Comparison of ENCODE assay signal across 1 cellular context in the genomic region with DNA sequence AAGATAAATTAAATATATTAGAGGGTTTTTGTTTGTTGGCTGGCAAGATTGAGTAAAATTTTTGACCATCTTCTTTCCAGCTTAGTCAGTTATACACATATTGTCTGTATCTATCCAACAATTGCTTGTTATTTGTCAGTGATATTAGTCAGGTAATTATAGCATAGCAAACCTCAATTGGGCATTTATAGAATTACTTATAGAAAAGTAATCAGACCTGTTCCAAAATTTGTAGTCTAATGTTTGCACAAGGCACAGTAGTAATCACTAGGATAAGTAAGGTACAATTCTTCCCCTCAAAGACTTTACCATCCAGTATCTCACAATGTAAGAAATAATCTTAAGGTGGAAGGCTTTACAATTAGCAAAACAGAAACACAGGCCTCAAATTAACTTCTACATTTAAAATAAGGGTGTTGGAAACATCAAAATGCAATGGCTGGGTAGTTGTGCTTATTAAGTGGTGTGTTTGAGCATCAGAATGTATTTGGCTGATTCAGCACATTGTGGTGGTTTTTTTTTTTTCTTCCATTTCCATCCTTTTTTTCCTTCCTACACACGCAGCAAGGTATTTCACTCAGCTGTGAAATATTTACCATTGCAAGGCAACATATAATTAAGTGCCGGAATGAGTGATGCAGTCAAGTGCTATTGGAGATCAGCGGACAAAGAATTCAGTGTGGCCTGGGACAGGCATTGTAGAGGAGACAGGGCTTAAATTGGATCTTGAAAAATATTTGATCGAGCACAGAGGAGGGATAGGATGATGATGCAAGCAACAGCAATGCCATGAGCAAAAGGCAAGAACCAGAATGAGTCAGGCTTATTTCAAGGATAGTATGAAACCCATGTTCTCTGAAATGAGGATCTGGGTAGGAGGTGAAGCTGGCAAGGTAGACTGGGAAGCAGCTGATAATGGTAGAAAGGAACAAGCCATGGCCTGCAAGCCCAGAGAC.
TF ChIP-seq lines count a peak whose summit lies in the region.

No MANE protein-coding gene starts in this region.

TF ChIP-seq in IMR-90, 13 proteins besides CTCF, POLR2A, EP300 and RAD21:
- TF ChIP-seq MXI1 (IDR thresholded peaks at IDR 0.05; ENCODE audit: borderline replicate concordance, low read depth, low read length), result no peak
- TF ChIP-seq BHLHE40 (IDR thresholded peaks at IDR 0.05; ENCODE audit: low read depth, low read length), result no peak
- no peak for TF ChIP-seq MAZ (IDR thresholded peaks at IDR 0.05; ENCODE audit: borderline replicate concordance, low read depth, low read length)
- peak; percentile 98 for TF ChIP-seq MAFK (IDR thresholded peaks at IDR 0.05; ENCODE audit: low read depth, low read length)
- TF ChIP-seq FOS (IDR thresholded peaks at IDR 0.05; ENCODE audit: low read depth, low read length), result no peak
- TF ChIP-seq, protein P1, sequence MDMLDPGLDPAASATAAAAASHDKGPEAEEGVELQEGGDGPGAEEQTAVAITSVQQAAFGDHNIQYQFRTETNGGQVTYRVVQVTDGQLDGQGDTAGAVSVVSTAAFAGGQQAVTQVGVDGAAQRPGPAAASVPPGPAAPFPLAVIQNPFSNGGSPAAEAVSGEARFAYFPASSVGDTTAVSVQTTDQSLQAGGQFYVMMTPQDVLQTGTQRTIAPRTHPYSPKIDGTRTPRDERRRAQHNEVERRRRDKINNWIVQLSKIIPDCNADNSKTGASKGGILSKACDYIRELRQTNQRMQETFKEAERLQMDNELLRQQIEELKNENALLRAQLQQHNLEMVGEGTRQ (IDR thresholded peaks at IDR 0.05; ENCODE audit: low read depth, low read length), result no peak
- no peak for TF ChIP-seq CHD1 (IDR thresholded peaks at IDR 0.05; ENCODE audit: low read depth, low read length)
- peak; percentile 98 for TF ChIP-seq CEBPB (IDR thresholded peaks at IDR 0.05; ENCODE audit: low read depth, low read length)
- TF ChIP-seq, protein P2, sequence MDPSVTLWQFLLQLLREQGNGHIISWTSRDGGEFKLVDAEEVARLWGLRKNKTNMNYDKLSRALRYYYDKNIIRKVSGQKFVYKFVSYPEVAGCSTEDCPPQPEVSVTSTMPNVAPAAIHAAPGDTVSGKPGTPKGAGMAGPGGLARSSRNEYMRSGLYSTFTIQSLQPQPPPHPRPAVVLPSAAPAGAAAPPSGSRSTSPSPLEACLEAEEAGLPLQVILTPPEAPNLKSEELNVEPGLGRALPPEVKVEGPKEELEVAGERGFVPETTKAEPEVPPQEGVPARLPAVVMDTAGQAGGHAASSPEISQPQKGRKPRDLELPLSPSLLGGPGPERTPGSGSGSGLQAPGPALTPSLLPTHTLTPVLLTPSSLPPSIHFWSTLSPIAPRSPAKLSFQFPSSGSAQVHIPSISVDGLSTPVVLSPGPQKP (IDR thresholded peaks at IDR 0.05; ENCODE audit: borderline replicate concordance, low read depth, low read length), result no peak
- TF ChIP-seq NFE2L2 (IDR thresholded peaks at IDR 0.05; ENCODE audit: low read depth, low read length), result peak; percentile 65; the same call in 1 of the 2 replicates
TF ChIP-seq in IMR-90: peak in this region for 3.
